ENCODE assay signal across 33 cellular contexts in genomic region chr3:135055449-135055848, GRCh38.
"Had no signal": no experiment of that assay in that cellular context is flagged by ENCODE, and none has a peak within 500 bp of the region (broad histone marks: within the 10 kb centered on the region; RNA-seq: fewer than 3 reads in every experiment).

No MANE protein-coding gene starts in this region.

- ATAC-seq: activated CD4-positive, alpha-beta T cell treated with anti-CD3 and anti-CD28 coated beads for 36 hours; activated CD8-positive, alpha-beta memory T cell treated with anti-CD3 and anti-CD28 coated beads, Interleukin-2, amount 10 ng/mL, durations not matched to agents 7 days and 5 days; activated CD8-positive, alpha-beta T cell treated with anti-CD3 and anti-CD28 coated beads, Interleukin-2, amount 10 ng/mL, durations not matched to agents 7 days and 5 days; activated naive CD4-positive, alpha-beta T cell treated with anti-CD3 and anti-CD28 coated beads, Interleukin-2, amount 50 U/mL, for 72 hours; activated T-cell treated with anti-CD3 and anti-CD28 coated beads, Interleukin-2, amount 50 U/mL, for 72 hours; gastrocnemius medialis; T-helper 17 cell had no signal

- H3K27ac Mint-ChIP-seq: activated CD4-positive, alpha-beta memory T cell treated with anti-CD3 and anti-CD28 coated beads for 36 hours; activated CD4-positive, alpha-beta T cell treated with anti-CD3 and anti-CD28 coated beads for 36 hours; activated CD4-positive, alpha-beta T cell treated with anti-CD3 and anti-CD28 coated beads, Interleukin-2, amount 10 ng/mL, durations not matched to agents 24 days and 14 days; activated CD8-positive, alpha-beta memory T cell treated with anti-CD3 and anti-CD28 coated beads, Interleukin-2, amount 10 ng/mL, durations not matched to agents 7 days and 5 days; activated CD8-positive, alpha-beta T cell treated with anti-CD3 and anti-CD28 coated beads, Interleukin-2, amount 10 ng/mL, durations not matched to agents 7 days and 5 days; activated naive CD4-positive, alpha-beta T cell treated with anti-CD3 and anti-CD28 coated beads, Interleukin-2, amount 10 ng/mL, durations not matched to agents 7 days and 5 days; activated naive CD4-positive, alpha-beta T cell treated with anti-CD3 and anti-CD28 coated beads, Interleukin-2, amount 50 U/mL, for 72 hours; activated naive CD8-positive, alpha-beta T cell treated with anti-CD3 and anti-CD28 coated beads, Interleukin-2, amount 10 ng/mL, durations not matched to agents 7 days and 5 days; activated T-cell treated with anti-CD3 and anti-CD28 coated beads, Interleukin-2, amount 50 U/mL, for 72 hours; dendritic cell treated with granulocyte-macrophage colony-stimulating factor and Interleukin-4, amounts not matched to agents 40 ng/mL and 50 ng/mL, for 4 days; endodermal cell; T-helper 17 cell; T-helper 2 cell treated with Interferon-gamma antibody and Interleukin-4, amounts not matched to agents 5 μg/mL and 100 μg/mL, for 36 hours had no signal

- H3K4me1 ChIP-seq: ascending aorta, breast epithelium, colonic mucosa, foreskin keratinocyte, gastrocnemius medialis had no signal

- H3K4me3 ChIP-seq: ascending aorta, breast epithelium, cardiac muscle cell, colonic mucosa, dorsolateral prefrontal cortex, gastrocnemius medialis had no signal

- H3K27me3 ChIP-seq: ascending aorta, breast epithelium, cardiac muscle cell, colonic mucosa, dorsolateral prefrontal cortex, foreskin keratinocyte, gastrocnemius medialis had no signal

- H3K4me1 Mint-ChIP-seq: activated CD4-positive, alpha-beta T cell treated with anti-CD3 and anti-CD28 coated beads for 36 hours; activated CD4-positive, alpha-beta T cell treated with anti-CD3 and anti-CD28 coated beads, Interleukin-2, amount 10 ng/mL, durations not matched to agents 24 days and 14 days; activated CD8-positive, alpha-beta memory T cell treated with anti-CD3 and anti-CD28 coated beads, Interleukin-2, amount 10 ng/mL, durations not matched to agents 7 days and 5 days; activated naive CD4-positive, alpha-beta T cell treated with anti-CD3 and anti-CD28 coated beads, Interleukin-2, amount 10 ng/mL, durations not matched to agents 7 days and 5 days; activated naive CD8-positive, alpha-beta T cell treated with anti-CD3 and anti-CD28 coated beads, Interleukin-2, amount 10 ng/mL, durations not matched to agents 7 days and 5 days; brain; T-helper 17 cell had no signal

- DNase-seq: activated CD4-positive, alpha-beta memory T cell treated with anti-CD3 and anti-CD28 coated beads for 36 hours; activated CD4-positive, alpha-beta T cell treated with anti-CD3 and anti-CD28 coated beads for 36 hours; activated CD4-positive, alpha-beta T cell treated with anti-CD3 and anti-CD28 coated beads, Interleukin-2, amount 10 ng/mL, durations not matched to agents 24 days and 14 days; activated CD4-positive, CD25-positive, alpha-beta regulatory T cell; activated CD4-positive, CD25-positive, alpha-beta regulatory T cell treated with anti-CD3 and anti-CD28 coated beads, Interleukin-2, amount 50 U/mL, for 72 hours; activated CD8-positive, alpha-beta memory T cell treated with anti-CD3 and anti-CD28 coated beads, Interleukin-2, amount 10 ng/mL, durations not matched to agents 7 days and 5 days; activated CD8-positive, alpha-beta memory T cell treated with anti-CD3 and anti-CD28 coated beads, Interleukin-2, amount 50 U/mL, for 4 hours; activated CD8-positive, alpha-beta T cell treated with anti-CD3 and anti-CD28 coated beads, Interleukin-2, amount 10 ng/mL, durations not matched to agents 7 days and 5 days; activated gamma-delta T cell; activated naive CD4-positive, alpha-beta T cell; activated naive CD4-positive, alpha-beta T cell treated with anti-CD3 and anti-CD28 coated beads, Interleukin-2, amount 10 ng/mL, durations not matched to agents 7 days and 5 days; activated naive CD8-positive, alpha-beta T cell treated with anti-CD3 and anti-CD28 coated beads, Interleukin-2, amount 10 ng/mL, durations not matched to agents 7 days and 5 days; activated T-cell treated with anti-CD3 and anti-CD28 coated beads, Interleukin-2, amount 50 U/mL, for 1 hour; activated T-cell treated with anti-CD3 and anti-CD28 coated beads, Interleukin-2, amount 50 U/mL, for 72 hours; central memory CD4-positive, alpha-beta T cell; cerebellar nuclear complex; colonic mucosa; dorsolateral prefrontal cortex; effector memory CD4-positive, alpha-beta T cell; endodermal cell; foreskin keratinocyte; gastrocnemius medialis; T-helper 1 cell; T-helper 17 cell; T1000; WERI-Rb-1 had no signal

- H3K9me3 Mint-ChIP-seq: activated CD4-positive, alpha-beta memory T cell treated with anti-CD3 and anti-CD28 coated beads for 36 hours; activated CD4-positive, alpha-beta T cell treated with anti-CD3 and anti-CD28 coated beads, Interleukin-2, amount 10 ng/mL, durations not matched to agents 24 days and 14 days; activated naive CD4-positive, alpha-beta T cell treated with anti-CD3 and anti-CD28 coated beads, Interleukin-2, amount 10 ng/mL, durations not matched to agents 7 days and 5 days; activated naive CD4-positive, alpha-beta T cell treated with anti-CD3 and anti-CD28 coated beads, Interleukin-2, amount 50 U/mL, for 72 hours; activated naive CD8-positive, alpha-beta T cell treated with anti-CD3 and anti-CD28 coated beads, Interleukin-2, amount 10 ng/mL, durations not matched to agents 7 days and 5 days; activated T-cell treated with anti-CD3 and anti-CD28 coated beads, Interleukin-2, amount 50 U/mL, for 72 hours; brain; endodermal cell; T-helper 2 cell treated with Interferon-gamma antibody and Interleukin-4, amounts not matched to agents 5 μg/mL and 100 μg/mL, for 36 hours had no signal

- H3K36me3 Mint-ChIP-seq: activated CD4-positive, alpha-beta memory T cell treated with anti-CD3 and anti-CD28 coated beads for 36 hours; activated CD8-positive, alpha-beta memory T cell treated with anti-CD3 and anti-CD28 coated beads, Interleukin-2, amount 10 ng/mL, durations not matched to agents 7 days and 5 days; activated naive CD4-positive, alpha-beta T cell treated with anti-CD3 and anti-CD28 coated beads, Interleukin-2, amount 10 ng/mL, durations not matched to agents 7 days and 5 days; activated naive CD4-positive, alpha-beta T cell treated with anti-CD3 and anti-CD28 coated beads, Interleukin-2, amount 50 U/mL, for 72 hours; activated naive CD8-positive, alpha-beta T cell treated with anti-CD3 and anti-CD28 coated beads, Interleukin-2, amount 10 ng/mL, durations not matched to agents 7 days and 5 days; brain had no signal

- H3K27me3 Mint-ChIP-seq: activated CD4-positive, alpha-beta memory T cell treated with anti-CD3 and anti-CD28 coated beads for 36 hours; activated CD4-positive, alpha-beta T cell treated with anti-CD3 and anti-CD28 coated beads, Interleukin-2, amount 10 ng/mL, durations not matched to agents 24 days and 14 days; activated CD8-positive, alpha-beta memory T cell treated with anti-CD3 and anti-CD28 coated beads, Interleukin-2, amount 10 ng/mL, durations not matched to agents 7 days and 5 days; activated naive CD4-positive, alpha-beta T cell treated with anti-CD3 and anti-CD28 coated beads, Interleukin-2, amount 10 ng/mL, durations not matched to agents 7 days and 5 days; brain; dendritic cell treated with granulocyte-macrophage colony-stimulating factor and Interleukin-4, amounts not matched to agents 40 ng/mL and 50 ng/mL, for 4 days; T-helper 17 cell had no signal

- H3K27ac ChIP-seq: ascending aorta, breast epithelium, cardiac muscle cell, colonic mucosa, foreskin keratinocyte, gastrocnemius medialis, WERI-Rb-1 had no signal

- H3K36me3 ChIP-seq: ascending aorta, breast epithelium, cardiac muscle cell, colonic mucosa, gastrocnemius medialis, WERI-Rb-1 had no signal

- H3K9me3 ChIP-seq: ascending aorta, breast epithelium, colonic mucosa, gastrocnemius medialis had no signal

- H3K4me3 Mint-ChIP-seq: activated CD4-positive, alpha-beta memory T cell treated with anti-CD3 and anti-CD28 coated beads for 36 hours; activated CD4-positive, alpha-beta T cell treated with anti-CD3 and anti-CD28 coated beads for 36 hours; activated CD4-positive, alpha-beta T cell treated with anti-CD3 and anti-CD28 coated beads, Interleukin-2, amount 10 ng/mL, durations not matched to agents 24 days and 14 days; activated CD8-positive, alpha-beta memory T cell treated with anti-CD3 and anti-CD28 coated beads, Interleukin-2, amount 10 ng/mL, durations not matched to agents 7 days and 5 days; activated CD8-positive, alpha-beta T cell treated with anti-CD3 and anti-CD28 coated beads, Interleukin-2, amount 10 ng/mL, durations not matched to agents 7 days and 5 days; activated naive CD4-positive, alpha-beta T cell treated with anti-CD3 and anti-CD28 coated beads, Interleukin-2, amount 10 ng/mL, durations not matched to agents 7 days and 5 days; activated naive CD8-positive, alpha-beta T cell treated with anti-CD3 and anti-CD28 coated beads, Interleukin-2, amount 10 ng/mL, durations not matched to agents 7 days and 5 days; activated T-cell treated with anti-CD3 and anti-CD28 coated beads, Interleukin-2, amount 50 U/mL, for 72 hours; brain; dendritic cell treated with granulocyte-macrophage colony-stimulating factor and Interleukin-4, amounts not matched to agents 40 ng/mL and 50 ng/mL, for 4 days; endodermal cell; T-helper 17 cell; T-helper 2 cell treated with Interferon-gamma antibody and Interleukin-4, amounts not matched to agents 5 μg/mL and 100 μg/mL, for 36 hours had no signal
